16 cellular contexts compared by ENCODE assay signal in the genomic region with DNA sequence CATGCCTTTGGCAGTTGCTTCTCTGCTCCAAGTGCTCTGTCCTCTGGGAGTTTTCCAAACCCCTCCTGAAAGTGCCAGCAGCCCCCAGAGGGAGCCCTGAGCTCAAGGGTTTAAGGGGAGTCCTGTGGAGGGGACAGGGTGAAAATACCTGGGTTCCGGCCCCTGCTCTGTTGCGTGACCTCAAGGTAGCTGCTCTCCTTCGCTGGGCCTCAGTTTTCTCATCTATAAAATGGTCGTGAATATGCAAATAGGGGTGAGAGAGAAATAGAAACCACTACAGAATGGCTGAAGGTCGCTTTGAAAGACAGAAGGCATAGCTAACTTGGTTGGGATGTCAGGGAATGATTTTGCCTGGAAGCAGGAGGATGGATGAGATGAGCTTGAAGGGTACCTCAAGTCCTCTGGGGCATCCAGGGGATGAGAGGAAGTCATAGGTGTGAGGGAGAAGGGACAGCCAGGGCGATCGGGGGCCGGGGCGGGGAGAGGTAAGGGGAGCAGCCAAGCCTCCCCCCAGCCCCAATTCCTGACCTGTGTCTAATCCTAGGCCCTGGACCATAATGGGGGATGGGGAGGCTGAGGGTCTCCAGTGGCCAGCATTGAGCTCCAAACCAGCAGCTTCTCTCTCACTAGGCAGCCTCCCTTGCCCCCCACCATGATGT. TPM values are rescaled to one million over a fixed set of nuclear protein-coding genes. Genes with fewer than 3 reads are reported as not detected.
DNase-seq lines count a peak whose midpoint lies in the region; ATAC-seq and TF ChIP-seq lines count a peak whose summit lies in the region.
"Had no signal": no experiment of that assay in that cellular context is flagged by ENCODE, and none has a peak within 500 bp of the region (broad histone marks: within the 10 kb centered on the region; RNA-seq: fewer than 3 reads in every experiment).

No MANE protein-coding gene starts in this region.

- DNase-seq in Right ventricle myocardium superior (peak; percentile 26), right atrium auricular region (ENCODE audit: low spot score) (no peak), vagina (ENCODE audit: extremely low spot score in 2 of 2) (no peak), AG08396 (ENCODE audit: low spot score) (no peak)
- DNase-seq in naive thymus-derived CD8-positive, alpha-beta T cell, result no peak
- no peak for DNase-seq in stimulated activated CD4-positive, alpha-beta T cell treated with anti-CD3 and anti-CD28 coated beads, Interleukin-2, amount 100 ng/mL, for 24 hours
- DNase-seq: activated CD8-positive, alpha-beta memory T cell treated with anti-CD3 and anti-CD28 coated beads, Interleukin-2, amount 10 ng/mL, durations not matched to agents 7 days and 5 days; DMS53; foreskin melanocyte; HCEC 1CT; NCI-H187 treated with DMSO at 0.1 percent for 48 hours; NCI-H748 treated with DMSO at 0.1 percent for 48 hours; SJCRH30 had no signal

- no peak overlapping the region for H3K27ac ChIP-seq in right atrium auricular region
- peak overlapping the region; percentile 66 for H3K27ac ChIP-seq in vagina
- H3K27ac ChIP-seq: SJCRH30 had no signal

- TF ChIP-seq CTCF in right atrium auricular region (IDR thresholded peaks at IDR 0.05) (no peak), brain (conservative IDR thresholded peaks at IDR 0.05) (no peak), vagina (IDR thresholded peaks at IDR 0.05) (no peak)

- no peak overlapping the region for H3K4me3 ChIP-seq in right atrium auricular region
- no peak overlapping the region for H3K4me3 ChIP-seq in vagina
- H3K4me3 ChIP-seq: SJCRH30, tibial nerve had no signal

- H3K9me3 Mint-ChIP-seq in brain, result peaks cover 0 to 2% (median 0%) of the 10 kb centered on the region in 5 experiments
- H3K9me3 Mint-ChIP-seq in naive thymus-derived CD8-positive, alpha-beta T cell, result no peaks in the 10 kb centered on the region

- H3K27ac Mint-ChIP-seq in brain, result peak overlapping the region in 4 of 5 experiments; percentile 5 to 86 (median 32)
- peak overlapping the region in 7 of 10 donors; percentile 37 to 91 (median 71) for H3K27ac Mint-ChIP-seq in naive thymus-derived CD8-positive, alpha-beta T cell
- H3K27ac Mint-ChIP-seq: activated CD8-positive, alpha-beta memory T cell treated with anti-CD3 and anti-CD28 coated beads, Interleukin-2, amount 10 ng/mL, durations not matched to agents 7 days and 5 days had no signal

- H3K36me3 ChIP-seq in right atrium auricular region (no peaks in the 10 kb centered on the region), vagina (no peaks in the 10 kb centered on the region)
- H3K36me3 ChIP-seq: SJCRH30, tibial nerve had no signal

- H3K4me1 ChIP-seq in right atrium auricular region (peaks cover 0 to 79% of the 10 kb centered on the region in 2 donors), vagina (peaks cover 85% of the 10 kb centered on the region)

- no peaks in the 10 kb centered on the region for H3K27me3 Mint-ChIP-seq in brain
- no peaks in the 10 kb centered on the region for H3K27me3 Mint-ChIP-seq in naive thymus-derived CD8-positive, alpha-beta T cell
- H3K27me3 Mint-ChIP-seq: activated CD8-positive, alpha-beta memory T cell treated with anti-CD3 and anti-CD28 coated beads, Interleukin-2, amount 10 ng/mL, durations not matched to agents 7 days and 5 days had no signal

- intact Hi-C loops in Right ventricle myocardium superior (cut with DNase I) (no loop called here), vagina (cut with DNase I) (loop anchor here (5.0 kb wide), 1 partner anchor 1843 kb away; the partner anchor contains the start of gene HP1BP3)

- no peak for TF ChIP-seq POLR2A in vagina (IDR thresholded peaks at IDR 0.05)

- no peaks in the 10 kb centered on the region for H3K36me3 Mint-ChIP-seq in brain
- peaks cover 0 to 4% (median 0%) of the 10 kb centered on the region in 3 donors for H3K36me3 Mint-ChIP-seq in naive thymus-derived CD8-positive, alpha-beta T cell
- H3K36me3 Mint-ChIP-seq: activated CD8-positive, alpha-beta memory T cell treated with anti-CD3 and anti-CD28 coated beads, Interleukin-2, amount 10 ng/mL, durations not matched to agents 7 days and 5 days had no signal

- H3K9me3 ChIP-seq in right atrium auricular region, result no peaks in the 10 kb centered on the region
- no peaks in the 10 kb centered on the region for H3K9me3 ChIP-seq in vagina
- H3K9me3 ChIP-seq: SJCRH30, tibial nerve had no signal

- H3K4me3 Mint-ChIP-seq in brain, result no peak overlapping the region
- H3K4me3 Mint-ChIP-seq in naive thymus-derived CD8-positive, alpha-beta T cell, result peak overlapping the region in 5 of 10 donors; percentile 5 to 65 (median 41)
- H3K4me3 Mint-ChIP-seq: activated CD8-positive, alpha-beta memory T cell treated with anti-CD3 and anti-CD28 coated beads, Interleukin-2, amount 10 ng/mL, durations not matched to agents 7 days and 5 days had no signal

- H3K4me1 Mint-ChIP-seq in brain, result peaks cover 87% of the 10 kb centered on the region
- H3K4me1 Mint-ChIP-seq in naive thymus-derived CD8-positive, alpha-beta T cell, result peaks cover 53 to 93% (median 88%) of the 10 kb centered on the region in 4 donors

- ATAC-seq in Right ventricle myocardium superior (ENCODE audit: poor library complexity), result no peak
- no peak for ATAC-seq in naive thymus-derived CD8-positive, alpha-beta T cell
- no peak for ATAC-seq in GM18909 (IDR thresholded peaks at IDR 0.05; ENCODE audit: poor library complexity, unreplicated experiment)
- ATAC-seq: activated CD8-positive, alpha-beta memory T cell treated with anti-CD3 and anti-CD28 coated beads, Interleukin-2, amount 10 ng/mL, durations not matched to agents 7 days and 5 days had no signal

- POLR2A ChIA-PET in naive thymus-derived CD8-positive, alpha-beta T cell (lab: Charles Lee), result interaction anchor here (1.4 to 25.7 kb wide), 3 partner anchors 12 to 28 kb away, joined by 3 to 430 read pairs (median 28); partner anchors contain the start of gene IFFO2

- no peaks in the 10 kb centered on the region for H3K27me3 ChIP-seq in right atrium auricular region
- H3K27me3 ChIP-seq in vagina, result no peaks in the 10 kb centered on the region
- H3K27me3 ChIP-seq: SJCRH30, tibial nerve had no signal

RNA-seq across cellular contexts. Expression of gene IFFO2, which starts 12.4 kb away (rescaled TPM):
- total RNA-seq in Right ventricle myocardium superior, result 4.4 TPM
- 10 to 100 TPM in 1 of 2 donors, 1 to 10 TPM in 1; 2.3 to 14.0 TPM for total RNA-seq in right atrium auricular region
- polyA plus RNA-seq in brain (ENCODE audit: insufficient read depth, low read depth, low replicate concordance), result 5.8 TPM
- 10 to 100 TPM; 29.0 to 30.7 TPM for total RNA-seq in naive thymus-derived CD8-positive, alpha-beta T cell
- polyA plus RNA-seq in naive thymus-derived CD8-positive, alpha-beta T cell, result 1 to 10 TPM; 1.6 to 4.4 (median 4.4) TPM
- 34.6 TPM for total RNA-seq in vagina

RNA-seq across cellular contexts. Expression of gene ALDH4A1, which starts 41.7 kb away (rescaled TPM):
- total RNA-seq in Right ventricle myocardium superior (29.3 TPM), right atrium auricular region (10 to 100 TPM; 22.6 to 27.3 TPM), vagina (39.5 TPM)
- 52.0 TPM for polyA plus RNA-seq in brain (ENCODE audit: insufficient read depth, low read depth, low replicate concordance)
- 1 to 10 TPM; 1.6 to 2.5 TPM for total RNA-seq in naive thymus-derived CD8-positive, alpha-beta T cell
- 1 to 10 TPM in 1 of 3 donors, under 1 TPM in 2; 0.31 to 2.0 (median 0.39) TPM for polyA plus RNA-seq in naive thymus-derived CD8-positive, alpha-beta T cell
